In genomic region chr3:115251509-115251908, GRCh38 we compare ENCODE assay signal across 18 cellular contexts.
DNase-seq lines count a peak whose midpoint lies in the region; ATAC-seq and TF ChIP-seq lines count a peak whose summit lies in the region.
"Had no signal": no experiment of that assay in that cellular context is flagged by ENCODE, and none has a peak within 500 bp of the region (broad histone marks: within the 10 kb centered on the region; RNA-seq: fewer than 3 reads in every experiment).

No MANE protein-coding gene starts in this region.

- no peaks in the 10 kb centered on the region for H3K4me1 Mint-ChIP-seq in naive thymus-derived CD4-positive, alpha-beta T cell
- H3K4me1 Mint-ChIP-seq: CD8-positive, alpha-beta memory T cell had no signal

- peaks cover under 1 to 19% (median 10%) of the 10 kb centered on the region in 11 donors for H3K9me3 Mint-ChIP-seq in naive thymus-derived CD4-positive, alpha-beta T cell

- in situ Hi-C loops in GM23248 (cut with MboI) = no loop called here

- H3K9me2 ChIP-seq in GM23248 (ENCODE audit: insufficient read depth) = no peaks in the 10 kb centered on the region

- H3K27me3 Mint-ChIP-seq in naive thymus-derived CD4-positive, alpha-beta T cell = peaks cover 0 to 9% (median 0%) of the 10 kb centered on the region in 5 donors
- H3K27me3 Mint-ChIP-seq: CD8-positive, alpha-beta memory T cell had no signal

- no peak overlapping the region for H3K27ac Mint-ChIP-seq in naive thymus-derived CD4-positive, alpha-beta T cell
- H3K27ac Mint-ChIP-seq: CD8-positive, alpha-beta memory T cell had no signal

- no peaks in the 10 kb centered on the region for H3K79me2 ChIP-seq in GM23248 (ENCODE audit: insufficient read depth)

- intact Hi-C loops in naive thymus-derived CD4-positive, alpha-beta T cell (cut with micrococcal nuclease) = no loop called here

- H3K9me3 ChIP-seq in GM23248 (ENCODE audit: low read depth) = no peaks in the 10 kb centered on the region
- H3K9me3 ChIP-seq in naive thymus-derived CD4-positive, alpha-beta T cell (ENCODE audit: control insufficient read depth in 2 of 3, low read length in 3 of 3) = no peaks in the 10 kb centered on the region
- H3K9me3 ChIP-seq: SJCRH30 had no signal

- POLR2A ChIA-PET in RWPE1 (lab: Yijun Ruan, JAX; ENCODE audit: low non-redundant PET) = no interaction called here
- POLR2A ChIA-PET in naive thymus-derived CD4-positive, alpha-beta T cell (lab: Charles Lee) = no interaction called here

- H3K4me3 Mint-ChIP-seq in naive thymus-derived CD4-positive, alpha-beta T cell = no peak overlapping the region
- H3K4me3 Mint-ChIP-seq: CD8-positive, alpha-beta memory T cell had no signal

- no peak overlapping the region for H3K4me3 ChIP-seq in GM23248
- no peak overlapping the region for H3K4me3 ChIP-seq in naive thymus-derived CD4-positive, alpha-beta T cell (ENCODE audit: low read length)
- H3K4me3 ChIP-seq: A549; BLaER1 treated with 17β-estradiol and CSF1 and Interleukin-3, amounts not matched to agents 10 nM and 100 nM; SJCRH30 had no signal

- peaks cover 0 to 15% (median 10%) of the 10 kb centered on the region in 5 donors for H3K36me3 Mint-ChIP-seq in naive thymus-derived CD4-positive, alpha-beta T cell
- H3K36me3 Mint-ChIP-seq: CD8-positive, alpha-beta memory T cell had no signal

- H4K20me1 ChIP-seq in GM23248 (ENCODE audit: insufficient read depth) = no peaks in the 10 kb centered on the region
- H4K20me1 ChIP-seq: BLaER1 treated with 17β-estradiol and CSF1 and Interleukin-3, amounts not matched to agents 10 nM and 100 nM had no signal

- H3K27ac ChIP-seq in GM23248 (no peak overlapping the region), RWPE1 (no peak overlapping the region)
- H3K27ac ChIP-seq in naive thymus-derived CD4-positive, alpha-beta T cell (ENCODE audit: low read depth, low read length) = no peak overlapping the region
- H3K27ac ChIP-seq: A549; BLaER1 treated with 17β-estradiol and CSF1 and Interleukin-3, amounts not matched to agents 10 nM and 100 nM; SJCRH30 had no signal

- peak; percentile 16 for DNase-seq in GM23248
- DNase-seq in RWPE1 (ENCODE audit: low spot score) = peak; percentile 19
- peak; percentile 35 for DNase-seq in dermis blood vessel endothelial cell
- DNase-seq in kidney tubule cell (ENCODE audit: low spot score) = peak; percentile 36
- DNase-seq in GF-D8 (lab: John Stamatoyannopoulos, UW) = no peak
- DNase-seq in naive thymus-derived CD4-positive, alpha-beta T cell = no peak
- no peak for DNase-seq in Kasumi-1 (lab: John Stamatoyannopoulos, UW)
- DNase-seq: CD8-positive, alpha-beta memory T cell; DMS79; IMR-90; NCI-H1092 treated with DMSO at 0.1 percent for 48 hours; NCI-H1694; NCI-H2081 treated with DMSO at 0.1 percent for 48 hours; NCI-H510A treated with DMSO at 0.1 percent for 48 hours; NCI-H82; SJCRH30 had no signal

- no peak overlapping the region for H2AFZ ChIP-seq in GM23248

- no peak for TF ChIP-seq CTCF in RWPE1 (conservative IDR thresholded peaks at IDR 0.05; ENCODE audit: low read depth)

- H3K4me1 ChIP-seq in GM23248 (ENCODE audit: insufficient read depth) = peaks cover 32% of the 10 kb centered on the region
- H3K4me1 ChIP-seq in naive thymus-derived CD4-positive, alpha-beta T cell (ENCODE audit: control insufficient read depth in 2 of 2, insufficient read depth in 2 of 2, low read length in 2 of 2) = no peaks in the 10 kb centered on the region
- H3K4me1 ChIP-seq: SJCRH30 had no signal

- no peak overlapping the region for H3K9ac ChIP-seq in GM23248
- H3K9ac ChIP-seq: BLaER1 treated with 17β-estradiol and CSF1 and Interleukin-3, amounts not matched to agents 10 nM and 100 nM had no signal

- H3K27me3 ChIP-seq in GM23248 (replicated peaks; ENCODE audit: insufficient read depth) = no peaks in the 10 kb centered on the region
- no peaks in the 10 kb centered on the region for H3K27me3 ChIP-seq in naive thymus-derived CD4-positive, alpha-beta T cell (ENCODE audit: control insufficient read depth in 2 of 2, insufficient read depth in 2 of 2, low read length in 2 of 2)
- H3K27me3 ChIP-seq: BLaER1 treated with 17β-estradiol and CSF1 and Interleukin-3, amounts not matched to agents 10 nM and 100 nM had no signal

- CTCF ChIA-PET in RWPE1 (lab: Yijun Ruan, JAX) = no interaction called here
- CTCF ChIA-PET in naive thymus-derived CD4-positive, alpha-beta T cell (lab: Charles Lee) = no interaction called here

- no peak for ATAC-seq in naive thymus-derived CD4-positive, alpha-beta T cell
- ATAC-seq: A549 had no signal

- peaks cover 16% of the 10 kb centered on the region; the same call in 1 of the 2 replicates for H3F3A ChIP-seq in GM23248 (ENCODE audit: insufficient read depth)

- H3K4me2 ChIP-seq in GM23248 (ENCODE audit: unreplicated experiment) = no peak overlapping the region
- H3K4me2 ChIP-seq: A549; BLaER1 treated with 17β-estradiol and CSF1 and Interleukin-3, amounts not matched to agents 10 nM and 100 nM had no signal

- H3K36me3 ChIP-seq in GM23248 (ENCODE audit: low read depth) = no peaks in the 10 kb centered on the region
- no peaks in the 10 kb centered on the region for H3K36me3 ChIP-seq in naive thymus-derived CD4-positive, alpha-beta T cell (ENCODE audit: control insufficient read depth in 2 of 3, insufficient read depth in 3 of 3, low read length in 3 of 3)
- H3K36me3 ChIP-seq: BLaER1 treated with 17β-estradiol and CSF1 and Interleukin-3, amounts not matched to agents 10 nM and 100 nM; SJCRH30 had no signal

Comparison
In these comparisons a context has a peak if more than half of its experiments do, and no peak if none do; other contexts are left out.
1. DNase-seq: peak in GM23248 (single experiment), RWPE1 (single experiment), dermis blood vessel endothelial cell (single experiment) and kidney tubule cell (single experiment); none in GF-D8 (single experiment), naive thymus-derived CD4-positive, alpha-beta T cell (0 of 9) and Kasumi-1 (0 of 2).